In genomic region chr3:120095226-120096165, GRCh38 we compare ENCODE assay signal across 8 cellular contexts. TPM values are rescaled to one million over a fixed set of nuclear protein-coding genes. Genes with fewer than 3 reads are reported as not detected.
A peak's percentile ranks its signal among the peaks of the same experiment; 100 is the strongest.
DNase-seq lines count a peak whose midpoint lies in the region; ATAC-seq and TF ChIP-seq lines count a peak whose summit lies in the region.

No MANE protein-coding gene starts in this region.

- H3K9me3 ChIP-seq in MM.1S (replicated peaks; ENCODE audit: insufficient read depth, low read length) (no peaks in the 10 kb centered on the region), testis (no peaks in the 10 kb centered on the region)

- H3K4me3 ChIP-seq in MM.1S (ENCODE audit: low read length) (peak overlapping the region; percentile 97), testis (peak overlapping the region; percentile 83 to 90)

- TF ChIP-seq CTCF in MM.1S (IDR thresholded peaks at IDR 0.05; ENCODE audit: low read length) (no peak), omental fat pad (IDR thresholded peaks at IDR 0.05) (no peak), testis (IDR thresholded peaks at IDR 0.05) (no peak)

- 0 to 1% methylated on average over 20 to 48 of the region's 59 CpGs for WGBS in testis, 2 donors

- H3F3A ChIP-seq in MM.1S (ENCODE audit: insufficient read depth, low read length), result peaks cover 28% of the 10 kb centered on the region

- H3K9ac ChIP-seq in MM.1S (ENCODE audit: low read length), result peak overlapping the region; percentile 100

- peak overlapping the region; percentile 93 for H3K4me2 ChIP-seq in MM.1S (ENCODE audit: low read depth, low read length)

- peaks cover 6% of the 10 kb centered on the region; the same call in 1 of the 2 replicates for H3K4me1 ChIP-seq in MM.1S (ENCODE audit: low read length)
- H3K4me1 ChIP-seq in testis, result peaks cover 12% of the 10 kb centered on the region

- peaks cover 54% of the 10 kb centered on the region for H3K79me2 ChIP-seq in MM.1S (ENCODE audit: low read length)

- ATAC-seq in omental fat pad (ENCODE audit: low FRiP score), result peak; percentile 71

- in situ Hi-C loops in SK-MEL-5 (cut with HindIII; ENCODE audit: low pct_unique_long_range_greater_than_20kb, low sequenced_read_pairs), result no loop called here

- H2AFZ ChIP-seq in MM.1S (ENCODE audit: low read length), result peak overlapping the region; percentile 43

- intact Hi-C loops in testis (cut with DNase I; ENCODE audit: low total_unique reads), result no loop called here

- TF ChIP-seq POLR2A in testis (IDR thresholded peaks at IDR 0.05), result peak; percentile 55

- H4K20me1 ChIP-seq in MM.1S (ENCODE audit: insufficient read depth, low read length), result peaks cover 6% of the 10 kb centered on the region

- H3K27ac ChIP-seq in MM.1S (ENCODE audit: low read length), result peak overlapping the region; percentile 100
- peak overlapping the region; percentile 98 to 100 for H3K27ac ChIP-seq in testis

- no peaks in the 10 kb centered on the region for H3K9me2 ChIP-seq in MM.1S (replicated peaks; ENCODE audit: insufficient read depth, low read length)

- H3K27me3 ChIP-seq in MM.1S (replicated peaks; ENCODE audit: insufficient read depth, low read length) (no peaks in the 10 kb centered on the region), testis (no peaks in the 10 kb centered on the region)

- DNase-seq in GM04503 (ENCODE audit: low read depth) (peak; percentile 60), HCEC 1CT (peak; percentile 91), MM.1S (peak; percentile 96), SK-MEL-5 (ENCODE audit: low read depth, low spot score) (peak; percentile 92), glomerular visceral epithelial cell (ENCODE audit: extremely low spot score) (peak; percentile 94), omental fat pad (ENCODE audit: low spot score) (peak; percentile 59), testis (peak; percentile 92)
- peak; percentile 84 for DNase-seq in activated naive CD4-positive, alpha-beta T cell treated with anti-CD3 and anti-CD28 coated beads, Interleukin-2, amount 50 U/mL, for 16 hours

- H3K36me3 ChIP-seq in MM.1S (replicated peaks; ENCODE audit: insufficient read depth, low read length) (no peaks in the 10 kb centered on the region), testis (ENCODE audit: low read depth, missing control alignments) (no peaks in the 10 kb centered on the region)

RNA-seq across cellular contexts. Expression of gene GSK3B, which starts 1.2 kb away (rescaled TPM):
- total RNA-seq in SK-MEL-5 (2014; rRNA removed; shearing (Covaris generic)), result 46.1 and 55.2 TPM in 2 replicates
- 37.7 and 40.5 TPM in 2 replicates for polyA plus RNA-seq in SK-MEL-5 (2015; cell fraction: cytosol; rRNA removed)
- polyA plus RNA-seq in SK-MEL-5 (2015; cell fraction: nucleus; rRNA removed), result 13.2 and 16.4 TPM in 2 replicates
- 10 to 100 TPM; 26.3 to 43.0 (median 31.8) TPM for total RNA-seq in omental fat pad
- 10 to 100 TPM; 65.1 to 73.1 TPM for total RNA-seq in testis
- 64.9 TPM for polyA plus RNA-seq in testis (ENCODE audit: insufficient read depth, low read depth, low replicate concordance)

Comparison
In these comparisons a context has a peak if more than half of its experiments do, and no peak if none do; other contexts are left out.
1. Peak in every context shown above with its lines: DNase-seq, ATAC-seq, H3K4me3 ChIP-seq and H3K27ac ChIP-seq.